8 cellular contexts compared by ENCODE assay signal in the genomic region with DNA sequence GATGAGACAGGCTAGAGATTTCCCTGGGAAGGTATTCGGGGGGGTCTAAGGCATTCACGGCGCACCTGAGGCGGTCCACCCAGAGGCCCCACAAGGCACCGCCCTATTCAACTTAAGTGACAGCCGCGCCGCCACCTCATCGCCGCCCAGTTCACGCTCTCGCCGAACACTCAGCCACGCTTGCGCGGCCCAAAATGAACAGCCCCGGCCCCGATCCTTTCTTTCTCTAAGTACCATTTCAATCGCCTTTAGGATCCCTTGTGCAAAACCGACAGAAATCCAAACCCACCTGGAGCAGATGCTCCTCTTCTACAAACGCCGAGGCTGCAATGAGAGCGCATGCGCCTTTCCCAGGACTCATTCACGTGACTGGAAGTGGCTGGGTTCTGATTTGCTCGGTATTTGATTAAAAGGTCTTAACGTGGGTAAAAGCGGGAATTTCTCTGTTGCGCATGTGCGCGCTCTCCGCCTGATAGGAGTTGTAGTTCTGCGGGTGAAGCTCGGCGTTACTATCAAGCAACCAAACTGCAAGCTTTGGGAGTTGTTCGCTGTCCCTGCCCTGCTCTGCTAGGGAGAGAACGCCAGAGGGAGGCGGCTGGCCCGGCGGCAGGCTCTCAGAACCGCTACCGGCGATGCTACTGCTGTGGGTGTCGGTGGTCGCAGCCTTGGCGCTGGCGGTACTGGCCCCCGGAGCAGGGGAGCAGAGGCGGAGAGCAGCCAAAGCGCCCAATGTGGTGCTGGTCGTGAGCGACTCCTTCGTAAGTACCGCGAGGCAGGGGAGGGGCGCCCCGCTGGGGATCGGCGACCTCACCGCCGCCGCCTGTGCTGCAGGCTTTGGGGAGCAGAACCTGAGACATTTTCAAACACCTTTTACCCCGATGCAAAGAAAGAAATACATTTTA. TPM values are rescaled to one million over a fixed set of nuclear protein-coding genes. Genes with fewer than 3 reads are reported as not detected.
DNase-seq lines count a peak whose midpoint lies in the region; ATAC-seq, FAIRE-seq and TF ChIP-seq lines count a peak whose summit lies in the region.

Gene ARSK, plus strand, starts transcription at position 455 of the 902 bp plus-strand sequence. Its CDS starts 178 bp downstream, at position 633.
Gene SKIC3, minus strand, starts transcription at position 331 of the 902 bp plus-strand sequence. CDS start 7,827 bp downstream, outside the sequence.

- H3K4me2 ChIP-seq in smooth muscle cell, result peak within 1 kb of the TSS; percentile 93

- peaks cover 13% of the 10 kb centered on the region for H3K4me1 ChIP-seq in smooth muscle cell (ENCODE audit: low read depth)

- H3F3A ChIP-seq in smooth muscle cell (ENCODE audit: low read depth), result peaks cover 4% of the 10 kb centered on the region

- no peaks in the 10 kb centered on the region for H3K27me3 ChIP-seq in WERI-Rb-1 (ENCODE audit: insufficient read depth, low read depth, severe bottlenecking)
- H3K27me3 ChIP-seq in bronchial epithelial cell (ENCODE audit: control insufficient read depth, insufficient read depth, low read length), result no peaks in the 10 kb centered on the region
- no peaks in the 10 kb centered on the region for H3K27me3 ChIP-seq in smooth muscle cell (ENCODE audit: low read depth)

- H3K36me3 ChIP-seq in WERI-Rb-1 (peaks cover 13% of the 10 kb centered on the region), bronchial epithelial cell (ENCODE audit: control insufficient read depth, insufficient read depth, low read length) (no peaks in the 10 kb centered on the region), smooth muscle cell (ENCODE audit: low read depth) (no peaks in the 10 kb centered on the region)

- H2AFZ ChIP-seq in smooth muscle cell (ENCODE audit: low read depth), result peak within 1 kb of the TSS; percentile 92

- TF ChIP-seq CTCF in AG04449 (IDR thresholded peaks at IDR 0.05; ENCODE audit: insufficient read depth, low read length, missing control alignments), result peak; percentile 65
- peak; percentile 41 for TF ChIP-seq CTCF in WERI-Rb-1 (IDR thresholded peaks at IDR 0.05; ENCODE audit: low read depth, low read length)
- TF ChIP-seq CTCF in bronchial epithelial cell (IDR thresholded peaks at IDR 0.05; ENCODE audit: insufficient read depth, low read length, severe bottlenecking), result peak; percentile 60
- TF ChIP-seq CTCF in smooth muscle cell (IDR thresholded peaks at IDR 0.05; ENCODE audit: borderline replicate concordance, insufficient read depth, poor library complexity, severe bottlenecking), result peak; percentile 31

- CTCF ChIA-PET in AG04449 (lab: Yijun Ruan, JAX), result interaction anchor here (1.8 kb wide), 1 partner anchor 292 kb away, joined by 3 read pairs; no protein-coding TSS in a partner anchor

- H3K9me3 ChIP-seq in WERI-Rb-1 (ENCODE audit: severe bottlenecking), result no peaks in the 10 kb centered on the region
- no peaks in the 10 kb centered on the region for H3K9me3 ChIP-seq in smooth muscle cell (replicated peaks; ENCODE audit: low read depth)

- WGBS in smooth muscle cell (ENCODE audit: low lambda C conversion rate), result 1% methylated on average over 62 of the region's 63 CpGs

- peaks cover 22% of the 10 kb centered on the region for H4K20me1 ChIP-seq in smooth muscle cell (ENCODE audit: low read depth)

- DNase-seq in AG04449 (ENCODE audit: low read depth, low spot score) (peak; percentile 98), NCI-H2196 (lab: John Stamatoyannopoulos, UW; ENCODE audit: unreplicated experiment) (peak; percentile 85), WERI-Rb-1 (peak; percentile 95), bronchial epithelial cell (ENCODE audit: low read depth) (peak; percentile 97), iPS-NIHi7 (ENCODE audit: extremely low spot score) (peak; percentile 92), smooth muscle cell (lab: John Stamatoyannopoulos, UW; ENCODE audit: unreplicated experiment) (peak; percentile 73)

- peak; percentile 50 for FAIRE-seq in bronchial epithelial cell (lab: Jason Lieb, UNC)

- ATAC-seq in GM18870 (IDR thresholded peaks at IDR 0.05; ENCODE audit: unreplicated experiment), result peak; percentile 93
- peak; percentile 91 for ATAC-seq in HG03135 (IDR thresholded peaks at IDR 0.05; ENCODE audit: unreplicated experiment)

- H3K9ac ChIP-seq in smooth muscle cell (ENCODE audit: low read depth), result peak within 1 kb of the TSS; percentile 78

- H3K79me2 ChIP-seq in smooth muscle cell (ENCODE audit: low read depth), result peaks cover 70% of the 10 kb centered on the region

- H3K27ac ChIP-seq in WERI-Rb-1 (peak within 1 kb of the TSS; percentile 82), smooth muscle cell (ENCODE audit: low read depth) (peak within 1 kb of the TSS; percentile 80)

- H3K4me3 ChIP-seq in AG04449 (ENCODE audit: low read depth, low read length) (peak within 1 kb of the TSS; percentile 85), WERI-Rb-1 (ENCODE audit: low read depth, low read length) (peak within 1 kb of the TSS; percentile 82), bronchial epithelial cell (ENCODE audit: low read depth, low read length) (peak within 1 kb of the TSS; percentile 87), smooth muscle cell (peak within 1 kb of the TSS; percentile 90)

- POLR2A ChIA-PET in AG04449 (lab: Yijun Ruan, JAX), result interaction anchor here (1.0 kb wide), 3 partner anchors 11 to 184 kb away, joined by 3 to 4 read pairs (median 3); partner anchors contain the start of gene RFESD

RNA-seq across cellular contexts. Expression of gene ARSK, which starts in this region (rescaled TPM):
- 7.4 and 9.0 TPM in 2 replicates for total RNA-seq in bronchial epithelial cell
- 18.8 and 23.9 TPM in 2 replicates for total RNA-seq in smooth muscle cell
- polyA plus RNA-seq in smooth muscle cell, result 12.1 and 15.3 TPM in 2 replicates

RNA-seq across cellular contexts. Expression of gene SKIC3, which starts in this region (rescaled TPM):
- total RNA-seq in bronchial epithelial cell (117 and 125 TPM in 2 replicates), smooth muscle cell (94.9 and 127 TPM in 2 replicates)
- 34.3 and 48.4 TPM in 2 replicates for polyA plus RNA-seq in smooth muscle cell

Comparison
In these comparisons a context has a peak if more than half of its experiments do, and no peak if none do; other contexts are left out.
1. Peak in every context shown above with its lines: DNase-seq, ATAC-seq, H3K4me3 ChIP-seq and H3K27ac ChIP-seq.